8 cellular contexts compared by ENCODE assay signal in genomic region chr9:124940521-124940893, GRCh38. TPM values are rescaled to one million over a fixed set of nuclear protein-coding genes. Genes with fewer than 3 reads are reported as not detected.
DNase-seq lines count a peak whose midpoint lies in the region; ATAC-seq and TF ChIP-seq lines count a peak whose summit lies in the region.

No MANE protein-coding gene starts in this region.

- no peaks in the 10 kb centered on the region for H3K9me3 ChIP-seq in BLaER1 treated with 17β-estradiol and CSF1 and Interleukin-3, amounts not matched to agents 10 nM and 100 nM (replicated peaks in 1 of 11)
- no peaks in the 10 kb centered on the region for H3K9me3 ChIP-seq in PC-3 (ENCODE audit: low read length)
- H3K9me3 ChIP-seq in neuronal stem cell (replicated peaks in 1 of 2; ENCODE audit: control insufficient read depth in 2 of 2, insufficient read depth in 1 of 2, low read depth in 1 of 2, low read length in 2 of 2) = no peaks in the 10 kb centered on the region

- peaks cover 0 to 31% (median 11%) of the 10 kb centered on the region in 11 experiments; a peak in 14 of 22 replicates for H3K36me3 ChIP-seq in BLaER1 treated with 17β-estradiol and CSF1 and Interleukin-3, amounts not matched to agents 10 nM and 100 nM
- no peaks in the 10 kb centered on the region for H3K36me3 ChIP-seq in PC-3 (ENCODE audit: low read depth, low read length)
- H3K36me3 ChIP-seq in neuronal stem cell (replicated peaks in 1 of 2; ENCODE audit: control insufficient read depth in 2 of 2, insufficient read depth in 2 of 2, low read length in 2 of 2) = peaks cover 3 to 18% of the 10 kb centered on the region in 2 donors

- CTCF ChIA-PET in PC-3 (lab: Charles Lee) = no interaction called here

- H4K91ac ChIP-seq in neuronal stem cell (ENCODE audit: low read depth, low read length, poor library complexity) = no peak overlapping the region

- ATAC-seq in GM18870 (IDR thresholded peaks at IDR 0.05; ENCODE audit: unreplicated experiment) = peak; percentile 20
- ATAC-seq in HG03064 (IDR thresholded peaks at IDR 0.05; ENCODE audit: low read depth, unreplicated experiment) = peak; percentile 28
- ATAC-seq in PC-3 = peak; percentile 41

- no peak overlapping the region for H2BK12ac ChIP-seq in neuronal stem cell (ENCODE audit: low read length)

- H3K4me1 ChIP-seq in BLaER1 treated with 17β-estradiol and CSF1 and Interleukin-3, amounts not matched to agents 10 nM and 100 nM = peaks cover 18 to 33% (median 22%) of the 10 kb centered on the region in 10 experiments
- peaks cover 12% of the 10 kb centered on the region for H3K4me1 ChIP-seq in PC-3 (ENCODE audit: insufficient read depth, low read length)
- H3K4me1 ChIP-seq in neuronal stem cell (ENCODE audit: control insufficient read depth in 2 of 2, insufficient read depth in 1 of 2, low read depth in 1 of 2, low read length in 2 of 2) = peaks cover 0 to 2% of the 10 kb centered on the region in 2 donors

- H4K8ac ChIP-seq in neuronal stem cell (ENCODE audit: low read depth, low read length) = no peak overlapping the region

- no peaks in the 10 kb centered on the region for H3F3A ChIP-seq in PC-3 (ENCODE audit: low read length, unreplicated experiment)

- peak; percentile 30 for DNase-seq in PC-3
- no peak for DNase-seq in epithelial cell of proximal tubule (ENCODE audit: low read depth)
- no peak for DNase-seq in neuronal stem cell (ENCODE audit: low spot score)
- no peak for DNase-seq in HT-29 (ENCODE audit: low spot score)
- DNase-seq in activated CD4-positive, alpha-beta T cell treated with anti-CD3 and anti-CD28 coated beads, Interleukin-2, amount 50 U/mL, for 4 hours = no peak

- no peaks in the 10 kb centered on the region for H3K79me1 ChIP-seq in neuronal stem cell (ENCODE audit: low read depth, low read length)

- H3K9ac ChIP-seq in BLaER1 treated with 17β-estradiol and CSF1 and Interleukin-3, amounts not matched to agents 10 nM and 100 nM = peak overlapping the region; percentile 87 to 97 (median 90)
- H3K9ac ChIP-seq in PC-3 (ENCODE audit: low read length) (peak overlapping the region; percentile 94), neuronal stem cell (ENCODE audit: low read depth, low read length, poor library complexity) (peak overlapping the region; percentile 75)

- H3K4ac ChIP-seq in neuronal stem cell (ENCODE audit: low read length) = no peak overlapping the region

- no CpG with 5 or more reads among the region's 17 CpGs for WGBS in neuronal stem cell (ENCODE audit: extremely low coverage in 2 of 2, insufficient read length in 2 of 2, insufficient replicate concordance in 1 of 2), 2 donors

- TF ChIP-seq CTCF in PC-3 (conservative IDR thresholded peaks at IDR 0.05; ENCODE audit: low read depth, low read length) (no peak), epithelial cell of proximal tubule (conservative IDR thresholded peaks at IDR 0.05; ENCODE audit: low read depth, low read length) (no peak)

- no peaks in the 10 kb centered on the region for H3K9me2 ChIP-seq in PC-3 (replicated peaks; ENCODE audit: low read length)

- H3K18ac ChIP-seq in neuronal stem cell (ENCODE audit: low read length) = peak overlapping the region; percentile 98

- H3K4me2 ChIP-seq in BLaER1 treated with 17β-estradiol and CSF1 and Interleukin-3, amounts not matched to agents 10 nM and 100 nM = peak overlapping the region; percentile 79 to 95 (median 89)
- H3K4me2 ChIP-seq in PC-3 (ENCODE audit: low read length) (peak overlapping the region; percentile 95), neuronal stem cell (ENCODE audit: insufficient read depth, low read length, poor library complexity, severe bottlenecking) (peak overlapping the region; percentile 80)

- H2AK5ac ChIP-seq in neuronal stem cell (ENCODE audit: low read depth, low read length) = no peak overlapping the region

- peak overlapping the region; percentile 87 to 96 (median 91) for H3K27ac ChIP-seq in BLaER1 treated with 17β-estradiol and CSF1 and Interleukin-3, amounts not matched to agents 10 nM and 100 nM
- H3K27ac ChIP-seq in PC-3 (ENCODE audit: low read length) = peak overlapping the region; percentile 90
- peak overlapping the region; percentile 78 for H3K27ac ChIP-seq in neuronal stem cell (replicated peaks; ENCODE audit: low read length)

- no peaks in the 10 kb centered on the region for H3K27me3 ChIP-seq in BLaER1 treated with 17β-estradiol and CSF1 and Interleukin-3, amounts not matched to agents 10 nM and 100 nM
- no peaks in the 10 kb centered on the region for H3K27me3 ChIP-seq in PC-3 (ENCODE audit: low read length)
- no peaks in the 10 kb centered on the region for H3K27me3 ChIP-seq in neuronal stem cell (ENCODE audit: control insufficient read depth in 3 of 3, insufficient read depth in 3 of 3, low read depth in 1 of 3, low read length in 3 of 3)

- intact Hi-C loops in PC-3 (cut with micrococcal nuclease) = loop anchor here (2.0 kb wide), 1 partner anchor 202 kb away; the partner anchor contains the start of gene SCAI

- H3K4me3 ChIP-seq in BLaER1 treated with 17β-estradiol and CSF1 and Interleukin-3, amounts not matched to agents 10 nM and 100 nM = peak overlapping the region; percentile 68 to 88 (median 80)
- peak overlapping the region; percentile 92 for H3K4me3 ChIP-seq in PC-3 (ENCODE audit: low read length)
- H3K4me3 ChIP-seq in epithelial cell of proximal tubule (ENCODE audit: low read depth, low read length) = peak overlapping the region; percentile 82
- peak overlapping the region; percentile 87 to 93 for H3K4me3 ChIP-seq in neuronal stem cell (ENCODE audit: low read length in 2 of 2)

- POLR2A ChIA-PET in PC-3 (lab: Charles Lee; ENCODE audit: unreplicated experiment) = no interaction called here

- H2BK120ac ChIP-seq in neuronal stem cell (ENCODE audit: low read depth, low read length) = no peak overlapping the region

- H2AFZ ChIP-seq in PC-3 (ENCODE audit: low read length) (peak overlapping the region; percentile 95), neuronal stem cell (ENCODE audit: low read length) (peak overlapping the region; percentile 96)

- BruUV-seq in PC-3 (replicated peaks; lab: Mats Ljungman, UMichigan) = TSS peak; percentile 64

- H3K23ac ChIP-seq in neuronal stem cell (ENCODE audit: low read depth, low read length, poor library complexity) = peak overlapping the region; percentile 85

- H3K79me2 ChIP-seq in PC-3 (ENCODE audit: low read length) = peaks cover 6% of the 10 kb centered on the region; the same call in 1 of the 2 replicates

- no peak overlapping the region for H3K14ac ChIP-seq in neuronal stem cell (ENCODE audit: low read length)

- H4K20me1 ChIP-seq in BLaER1 treated with 17β-estradiol and CSF1 and Interleukin-3, amounts not matched to agents 10 nM and 100 nM = no peaks in the 10 kb centered on the region
- no peaks in the 10 kb centered on the region for H4K20me1 ChIP-seq in PC-3 (ENCODE audit: low read length)

- H2BK15ac ChIP-seq in neuronal stem cell (ENCODE audit: low read length) = no peak overlapping the region

- H2BK5ac ChIP-seq in neuronal stem cell (ENCODE audit: low read length) = peak overlapping the region; percentile 94

RNA-seq across cellular contexts. Expression of gene GOLGA1, which starts 0.4 kb away (rescaled TPM):
- 8.6 and 13.2 TPM in 2 replicates for total RNA-seq in PC-3 (2014; rRNA removed)
- total RNA-seq in epithelial cell of proximal tubule = 5.4 and 26.0 TPM in 2 replicates
- 7.7 TPM for polyA plus RNA-seq in neuronal stem cell (2013, experiment 1 of 2)
- polyA plus RNA-seq in neuronal stem cell (2013, experiment 2 of 2) = 7.6 TPM
- 5.0 and 5.4 TPM in 2 replicates for total RNA-seq in HT-29 (2014; rRNA removed; shearing (Covaris generic))
